In the genomic region with DNA sequence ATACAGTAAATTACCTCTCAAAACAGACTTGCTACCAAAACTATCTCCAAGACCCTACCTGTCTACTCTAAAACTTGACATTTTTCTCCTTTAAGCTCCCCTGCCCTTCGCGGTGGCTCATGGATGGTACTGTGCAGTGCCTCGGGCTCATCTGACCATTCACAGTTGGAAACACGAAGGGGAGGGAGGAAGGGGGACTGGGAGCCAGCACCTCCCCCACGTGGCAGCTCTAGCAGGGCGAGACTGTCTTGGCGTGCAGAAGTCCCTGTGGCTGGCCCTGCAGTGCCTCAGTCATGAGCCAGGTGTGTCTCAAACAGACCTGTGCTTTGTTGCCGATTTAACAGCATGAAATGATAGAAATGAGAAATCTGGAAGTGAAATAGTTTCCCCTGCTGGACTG, we compare ENCODE assay signal across 13 cellular contexts.
"Had no signal": no experiment of that assay in that cellular context is flagged by ENCODE, and none has a peak within 500 bp of the region (broad histone marks: within the 10 kb centered on the region; RNA-seq: fewer than 3 reads in every experiment).

No MANE protein-coding gene starts in this region.

- H3K4me3 ChIP-seq: dorsolateral prefrontal cortex, esophagus squamous epithelium, pancreas had no signal

- H3K27ac Mint-ChIP-seq: activated CD4-positive, alpha-beta T cell treated with anti-CD3 and anti-CD28 coated beads, Interleukin-2, amount 10 ng/mL, durations not matched to agents 24 days and 14 days had no signal

- H3K4me1 ChIP-seq: esophagus squamous epithelium, pancreas had no signal

- H3K27ac ChIP-seq: dorsolateral prefrontal cortex, esophagus squamous epithelium, pancreas, VCaP had no signal

- H3K27me3 Mint-ChIP-seq: activated CD4-positive, alpha-beta T cell treated with anti-CD3 and anti-CD28 coated beads, Interleukin-2, amount 10 ng/mL, durations not matched to agents 24 days and 14 days had no signal

- FAIRE-seq: astrocyte, endometrium, keratinocyte, pancreas, small intestine, urothelium cell line had no signal

- H3K27me3 ChIP-seq: dorsolateral prefrontal cortex, esophagus squamous epithelium, pancreas had no signal

- H3K36me3 ChIP-seq: esophagus squamous epithelium, pancreas had no signal

- H3K9me3 ChIP-seq: esophagus squamous epithelium, pancreas had no signal

- H3K9me3 Mint-ChIP-seq: activated CD4-positive, alpha-beta T cell treated with anti-CD3 and anti-CD28 coated beads, Interleukin-2, amount 10 ng/mL, durations not matched to agents 24 days and 14 days; neural crest cell had no signal

- DNase-seq: activated CD4-positive, alpha-beta T cell treated with anti-CD3 and anti-CD28 coated beads, Interleukin-2, amount 10 ng/mL, durations not matched to agents 24 days and 14 days; activated naive CD4-positive, alpha-beta T cell treated with Interleukin-2 at 50 U/mL for 16 hours; dorsolateral prefrontal cortex; esophagus squamous epithelium; foreskin fibroblast; pancreas; small intestine had no signal

- H3K4me1 Mint-ChIP-seq: activated CD4-positive, alpha-beta T cell treated with anti-CD3 and anti-CD28 coated beads, Interleukin-2, amount 10 ng/mL, durations not matched to agents 24 days and 14 days had no signal

- H3K4me3 Mint-ChIP-seq: activated CD4-positive, alpha-beta T cell treated with anti-CD3 and anti-CD28 coated beads, Interleukin-2, amount 10 ng/mL, durations not matched to agents 24 days and 14 days; neural crest cell had no signal

- ATAC-seq: pancreas had no signal
